In genomic region chr11:537622-538430, GRCh38 we compare ENCODE assay signal across 8 cellular contexts. TPM values are rescaled to one million over a fixed set of nuclear protein-coding genes. Genes with fewer than 3 reads are reported as not detected.
DNase-seq lines count a peak whose midpoint lies in the region; ATAC-seq, FAIRE-seq and TF ChIP-seq lines count a peak whose summit lies in the region.

No MANE protein-coding gene starts in this region.

- H3K4me3 Mint-ChIP-seq in T-helper 2 cell treated with Interferon-gamma antibody and Interleukin-4, amounts not matched to agents 5 μg/mL and 100 μg/mL, for 36 hours, result peak overlapping the region; percentile 51
- peak overlapping the region; percentile 59 for H3K4me3 Mint-ChIP-seq in activated naive CD8-positive, alpha-beta T cell treated with anti-CD3 and anti-CD28 coated beads for 36 hours

- peaks cover 12% of the 10 kb centered on the region for H4K20me1 ChIP-seq in keratinocyte (ENCODE audit: control insufficient read depth, extremely low read depth, insufficient read depth, low read length)

- H3K4me1 Mint-ChIP-seq in T-helper 2 cell treated with Interferon-gamma antibody and Interleukin-4, amounts not matched to agents 5 μg/mL and 100 μg/mL, for 36 hours (ENCODE audit: low read depth), result peaks cover 6% of the 10 kb centered on the region
- H3K4me1 Mint-ChIP-seq in activated naive CD8-positive, alpha-beta T cell treated with anti-CD3 and anti-CD28 coated beads for 36 hours, result peaks cover 12% of the 10 kb centered on the region

- no peaks in the 10 kb centered on the region for H3K36me3 Mint-ChIP-seq in T-helper 2 cell treated with Interferon-gamma antibody and Interleukin-4, amounts not matched to agents 5 μg/mL and 100 μg/mL, for 36 hours (ENCODE audit: low read depth)
- H3K36me3 Mint-ChIP-seq in activated naive CD8-positive, alpha-beta T cell treated with anti-CD3 and anti-CD28 coated beads for 36 hours, result no peaks in the 10 kb centered on the region

- H3K27me3 ChIP-seq in keratinocyte (ENCODE audit: control insufficient read depth, extremely low read depth, insufficient read depth, low read length) (peaks cover 6% of the 10 kb centered on the region), subcutaneous abdominal adipose tissue (ENCODE audit: control insufficient read depth in 5 of 5, insufficient read depth in 4 of 5, low read length in 5 of 5) (peaks cover 0 to 12% (median 9%) of the 10 kb centered on the region in 5 donors)

- no peak overlapping the region for H3K27ac Mint-ChIP-seq in T-helper 2 cell treated with Interferon-gamma antibody and Interleukin-4, amounts not matched to agents 5 μg/mL and 100 μg/mL, for 36 hours
- H3K27ac Mint-ChIP-seq in activated naive CD8-positive, alpha-beta T cell treated with anti-CD3 and anti-CD28 coated beads for 36 hours, result peak overlapping the region; percentile 12

- FAIRE-seq in keratinocyte (lab: Jason Lieb, UNC), result no peak

- peaks cover 8 to 10% of the 10 kb centered on the region in 2 experiments for H3K36me3 ChIP-seq in keratinocyte (ENCODE audit: control insufficient read depth in 2 of 2, extremely low read depth in 1 of 2, insufficient read depth in 2 of 2, low read length in 2 of 2)
- peaks cover 0 to 10% (median 8%) of the 10 kb centered on the region in 5 donors for H3K36me3 ChIP-seq in subcutaneous abdominal adipose tissue (ENCODE audit: control insufficient read depth in 5 of 5, insufficient read depth in 5 of 5, low read length in 5 of 5)

- H3K4me2 ChIP-seq in keratinocyte (ENCODE audit: control insufficient read depth, extremely low read depth, insufficient read depth, low read depth, low read length), result peak overlapping the region; percentile 62

- H2AFZ ChIP-seq in keratinocyte (ENCODE audit: control insufficient read depth, low read length), result peak overlapping the region; percentile 33

- no peaks in the 10 kb centered on the region for H3K9me3 ChIP-seq in keratinocyte (ENCODE audit: control insufficient read depth, low read depth, low read length)
- H3K9me3 ChIP-seq in subcutaneous abdominal adipose tissue (ENCODE audit: control insufficient read depth in 5 of 5, low read length in 5 of 5), result no peaks in the 10 kb centered on the region

- no peaks in the 10 kb centered on the region for H3K9me3 Mint-ChIP-seq in T-helper 2 cell treated with Interferon-gamma antibody and Interleukin-4, amounts not matched to agents 5 μg/mL and 100 μg/mL, for 36 hours
- no peaks in the 10 kb centered on the region for H3K9me3 Mint-ChIP-seq in activated naive CD8-positive, alpha-beta T cell treated with anti-CD3 and anti-CD28 coated beads for 36 hours

- no peaks in the 10 kb centered on the region for H3K27me3 Mint-ChIP-seq in T-helper 2 cell treated with Interferon-gamma antibody and Interleukin-4, amounts not matched to agents 5 μg/mL and 100 μg/mL, for 36 hours (ENCODE audit: low read depth)
- H3K27me3 Mint-ChIP-seq in activated naive CD8-positive, alpha-beta T cell treated with anti-CD3 and anti-CD28 coated beads for 36 hours, result no peaks in the 10 kb centered on the region

- H3K4me3 ChIP-seq in keratinocyte (ENCODE audit: control insufficient read depth in 2 of 3, extremely low read depth in 1 of 3, insufficient read depth in 2 of 3, low read depth in 1 of 3, low read length in 3 of 3) (peak overlapping the region in 1 of 3 experiments; percentile 19), subcutaneous abdominal adipose tissue (ENCODE audit: low read depth in 1 of 5, low read length in 5 of 5) (peak overlapping the region in 3 of 5 donors; percentile 48 to 78 (median 65))

- TF ChIP-seq CTCF in keratinocyte (optimal IDR thresholded peaks at IDR 0.05 in 1 of 3, IDR thresholded peaks at IDR 0.05 in 1 of 3, conservative IDR thresholded peaks at IDR 0.05 in 1 of 3; ENCODE audit: extremely low read depth in 1 of 3, insufficient read depth in 2 of 3, low read length in 3 of 3), result no peak

- dilution Hi-C loops in keratinocyte (cut with MboI; ENCODE audit: extremely low pct_ligation_motif_present, low sequenced_read_pairs), result no loop called here

- H3K9ac ChIP-seq in keratinocyte (ENCODE audit: control insufficient read depth, extremely low read depth, insufficient read depth, low read length) (peak overlapping the region; percentile 56), subcutaneous abdominal adipose tissue (ENCODE audit: low read length in 5 of 5) (no peak overlapping the region)

- H3K4me1 ChIP-seq in keratinocyte (ENCODE audit: control insufficient read depth, extremely low read depth, insufficient read depth, low read length), result peaks cover 23% of the 10 kb centered on the region
- peaks cover 2 to 42% (median 37%) of the 10 kb centered on the region in 5 donors for H3K4me1 ChIP-seq in subcutaneous abdominal adipose tissue (ENCODE audit: control insufficient read depth in 5 of 5, insufficient read depth in 5 of 5, low read length in 5 of 5)

- ATAC-seq in HG02884 (IDR thresholded peaks at IDR 0.05; ENCODE audit: unreplicated experiment), result no peak

- H3K27ac ChIP-seq in keratinocyte (ENCODE audit: control insufficient read depth, insufficient read depth, low read length), result no peak overlapping the region
- no peak overlapping the region for H3K27ac ChIP-seq in subcutaneous abdominal adipose tissue (ENCODE audit: low read depth, low read length)

- DNase-seq in T-helper 2 cell treated with Interferon-gamma antibody and Interleukin-4, amounts not matched to agents 5 μg/mL and 100 μg/mL, for 36 hours (ENCODE audit: low spot score), result no peak
- DNase-seq in T-helper 2 cell (no peak), keratinocyte (ENCODE audit: low read depth, low spot score) (no peak), globus pallidus (ENCODE audit: low spot score) (no peak), cortex of kidney (lab: John Stamatoyannopoulos, UW) (no peak)
- no peak for DNase-seq in activated naive CD8-positive, alpha-beta T cell treated with anti-CD3 and anti-CD28 coated beads for 36 hours

- no peaks in the 10 kb centered on the region for H3K9me1 ChIP-seq in keratinocyte (ENCODE audit: control insufficient read depth, extremely low read depth, insufficient read depth, low read length)

- H3K79me2 ChIP-seq in keratinocyte (ENCODE audit: control insufficient read depth, insufficient read depth, low read length), result peaks cover 18% of the 10 kb centered on the region

RNA-seq across cellular contexts. Expression of gene LRRC56, which starts 0.5 kb away (rescaled TPM):
- total RNA-seq in activated naive CD8-positive, alpha-beta T cell treated with anti-CD3 and anti-CD28 coated beads for 36 hours, result 1 to 10 TPM; 1.4 to 2.2 TPM
- 0.14 to 0.44 TPM (median 0.28 TPM) in 3 replicates for polyA plus RNA-seq in keratinocyte
- not detected for polyA plus RNA-seq in keratinocyte (2011; ENCODE audit: low read depth)
- 0.09 and 0.18 TPM in 2 replicates for polyA plus RNA-seq in keratinocyte (2011; cell fraction: cytosol; rRNA removed)
- 0.53 and 1.1 TPM in 2 replicates for polyA plus RNA-seq in keratinocyte (2011; cell fraction: nucleus; rRNA removed)
- polyA plus RNA-seq in keratinocyte (2012; ENCODE audit: low replicate concordance), result 0.39 and 0.45 TPM in 2 replicates
- 0.26 to 0.38 TPM (median 0.30 TPM) in 3 replicates for polyA minus RNA-seq in keratinocyte
- polyA minus RNA-seq in keratinocyte (2011; cell fraction: cytosol; rRNA and poly(A)+ RNA removed), result not detected
- 0.23 and 0.63 TPM in 2 replicates for polyA minus RNA-seq in keratinocyte (2011; cell fraction: nucleus; rRNA and poly(A)+ RNA removed)

RNA-seq across cellular contexts. Expression of gene HRAS, which starts 2.5 kb away (rescaled TPM):
- total RNA-seq in activated naive CD8-positive, alpha-beta T cell treated with anti-CD3 and anti-CD28 coated beads for 36 hours, result 10 to 100 TPM; 46.0 to 48.7 TPM
- polyA plus RNA-seq in keratinocyte, result 112 to 164 TPM (median 122 TPM) in 3 replicates
- polyA plus RNA-seq in keratinocyte (2011; ENCODE audit: low read depth), result 109 TPM
- polyA plus RNA-seq in keratinocyte (2011; cell fraction: cytosol; rRNA removed), result 105 and 178 TPM in 2 replicates
- 175 and 179 TPM in 2 replicates for polyA plus RNA-seq in keratinocyte (2011; cell fraction: nucleus; rRNA removed)
- 115 and 238 TPM in 2 replicates for polyA plus RNA-seq in keratinocyte (2012; ENCODE audit: low replicate concordance)
- polyA minus RNA-seq in keratinocyte, result 143 to 287 TPM (median 170 TPM) in 3 replicates
- 122 TPM for polyA minus RNA-seq in keratinocyte (2011; cell fraction: cytosol; rRNA and poly(A)+ RNA removed)
- 24.8 and 25.6 TPM in 2 replicates for polyA minus RNA-seq in keratinocyte (2011; cell fraction: nucleus; rRNA and poly(A)+ RNA removed)

RNA-seq across cellular contexts. Expression of gene LMNTD2, which starts 22.7 kb away (rescaled TPM):
- 1 to 10 TPM; 1.2 to 1.3 TPM for total RNA-seq in activated naive CD8-positive, alpha-beta T cell treated with anti-CD3 and anti-CD28 coated beads for 36 hours
- polyA plus RNA-seq in keratinocyte, result 0.94 to 1.5 TPM (median 1.2 TPM) in 3 replicates
- 1.7 TPM for polyA plus RNA-seq in keratinocyte (2011; ENCODE audit: low read depth)
- polyA plus RNA-seq in keratinocyte (2011; cell fraction: cytosol; rRNA removed), result 0.13 and 0.73 TPM in 2 replicates
- 4.6 and 7.2 TPM in 2 replicates for polyA plus RNA-seq in keratinocyte (2011; cell fraction: nucleus; rRNA removed)
- polyA plus RNA-seq in keratinocyte (2012; ENCODE audit: low replicate concordance), result 0.81 and 1.4 TPM in 2 replicates
- 0.13 to 0.58 TPM (median 0.49 TPM) in 3 replicates for polyA minus RNA-seq in keratinocyte
- 1.2 TPM for polyA minus RNA-seq in keratinocyte (2011; cell fraction: cytosol; rRNA and poly(A)+ RNA removed)
- polyA minus RNA-seq in keratinocyte (2011; cell fraction: nucleus; rRNA and poly(A)+ RNA removed), result 0.31 and 1.2 TPM in 2 replicates

RNA-seq across cellular contexts. Expression of gene RASSF7, which starts 22.9 kb away (rescaled TPM):
- 10 to 100 TPM in 1 of 2 experiments, 1 to 10 TPM in 1; 9.8 to 11.5 TPM for total RNA-seq in activated naive CD8-positive, alpha-beta T cell treated with anti-CD3 and anti-CD28 coated beads for 36 hours
- polyA plus RNA-seq in keratinocyte, result 23.1 to 63.6 TPM (median 24.3 TPM) in 3 replicates
- 11.0 TPM for polyA plus RNA-seq in keratinocyte (2011; ENCODE audit: low read depth)
- polyA plus RNA-seq in keratinocyte (2011; cell fraction: cytosol; rRNA removed), result 11.0 and 33.6 TPM in 2 replicates
- 91.2 and 106 TPM in 2 replicates for polyA plus RNA-seq in keratinocyte (2011; cell fraction: nucleus; rRNA removed)
- polyA plus RNA-seq in keratinocyte (2012; ENCODE audit: low replicate concordance), result 23.0 and 32.2 TPM in 2 replicates
- polyA minus RNA-seq in keratinocyte, result 10.4 to 19.1 TPM (median 15.0 TPM) in 3 replicates
- polyA minus RNA-seq in keratinocyte (2011; cell fraction: cytosol; rRNA and poly(A)+ RNA removed), result 56.2 TPM
- 30.8 and 35.3 TPM in 2 replicates for polyA minus RNA-seq in keratinocyte (2011; cell fraction: nucleus; rRNA and poly(A)+ RNA removed)

RNA-seq across cellular contexts. Expression of gene RNH1, which starts 30.8 kb away (rescaled TPM):
- total RNA-seq in activated naive CD8-positive, alpha-beta T cell treated with anti-CD3 and anti-CD28 coated beads for 36 hours, result 10 to 100 TPM; 94.7 to 97.2 TPM
- 92.0 to 171 TPM (median 108 TPM) in 3 replicates for polyA plus RNA-seq in keratinocyte
- 196 TPM for polyA plus RNA-seq in keratinocyte (2011; ENCODE audit: low read depth)
- 136 and 249 TPM in 2 replicates for polyA plus RNA-seq in keratinocyte (2011; cell fraction: cytosol; rRNA removed)
- 186 and 288 TPM in 2 replicates for polyA plus RNA-seq in keratinocyte (2011; cell fraction: nucleus; rRNA removed)
- polyA plus RNA-seq in keratinocyte (2012; ENCODE audit: low replicate concordance), result 193 and 309 TPM in 2 replicates
- 118 to 321 TPM (median 182 TPM) in 3 replicates for polyA minus RNA-seq in keratinocyte
- polyA minus RNA-seq in keratinocyte (2011; cell fraction: cytosol; rRNA and poly(A)+ RNA removed), result 295 TPM
- 131 and 149 TPM in 2 replicates for polyA minus RNA-seq in keratinocyte (2011; cell fraction: nucleus; rRNA and poly(A)+ RNA removed)
